8 cellular contexts compared by ENCODE assay signal in the genomic region with DNA sequence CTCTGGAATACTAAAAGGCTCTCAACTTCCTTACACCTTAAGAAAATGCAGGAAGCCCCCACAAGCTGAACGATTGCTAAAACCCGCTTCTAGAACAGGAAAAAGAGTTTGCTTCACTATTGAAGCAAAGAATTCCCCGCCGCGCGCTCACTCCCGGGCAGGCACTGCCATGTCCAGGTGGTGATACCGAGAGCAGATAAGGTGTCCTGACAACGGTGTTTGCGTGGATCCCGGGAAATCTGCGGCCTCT. TPM values are rescaled to one million over a fixed set of nuclear protein-coding genes. Genes with fewer than 3 reads are reported as not detected.
DNase-seq lines count a peak whose midpoint lies in the region; TF ChIP-seq lines count a peak whose summit lies in the region.

No MANE protein-coding gene starts in this region.

- intact Hi-C loops in MCF 10A (cut with micrococcal nuclease) = no loop called here

- H3K79me2 ChIP-seq in MM.1S (ENCODE audit: low read length) = peaks cover 73% of the 10 kb centered on the region

- H3K4me1 Mint-ChIP-seq in MCF 10A (ENCODE audit: insufficient read depth, unreplicated experiment) = no peaks in the 10 kb centered on the region

- peak overlapping the region; percentile 71 for H3K4me3 Mint-ChIP-seq in MCF 10A (ENCODE audit: unreplicated experiment)

- WGBS in liver = 4% methylated on average over 12 of the region's 12 CpGs
- under 1% methylated on average over 12 of the region's 12 CpGs for WGBS in thymus

- no peak for TF ChIP-seq RAD21 in liver (IDR thresholded peaks at IDR 0.05)

- H3K9me2 ChIP-seq in MM.1S (replicated peaks; ENCODE audit: insufficient read depth, low read length) = no peaks in the 10 kb centered on the region

- peak overlapping the region; percentile 94 for H3K4me3 ChIP-seq in MM.1S (ENCODE audit: low read length)
- peak overlapping the region in 2 of 3 donors; percentile 63 to 78 for H3K4me3 ChIP-seq in liver (ENCODE audit: low read depth in 1 of 3, low read length in 3 of 3)
- peak overlapping the region; percentile 90 for H3K4me3 ChIP-seq in thymus (ENCODE audit: low read length)

- H3K36me3 ChIP-seq in MM.1S (replicated peaks; ENCODE audit: insufficient read depth, low read length) (no peaks in the 10 kb centered on the region), liver (ENCODE audit: control insufficient read depth in 4 of 4, insufficient read depth in 3 of 4, low read depth in 1 of 4, low read length in 3 of 4) (no peaks in the 10 kb centered on the region), thymus (ENCODE audit: control insufficient read depth, insufficient read depth) (no peaks in the 10 kb centered on the region)

- BruUV-seq in MCF 10A (replicated peaks; lab: Mats Ljungman, UMichigan) = no TSS peak

- no peak overlapping the region for H3K27ac Mint-ChIP-seq in MCF 10A (ENCODE audit: low read depth, unreplicated experiment)

- CTCF ChIA-PET in MCF 10A (lab: Yijun Ruan, JAX) = interaction anchor here (1.0 kb wide), 1 partner anchor 39 kb away, joined by 3 read pairs; no protein-coding TSS in a partner anchor

- peaks cover 6% of the 10 kb centered on the region; the same call in 1 of the 2 replicates for H4K20me1 ChIP-seq in MM.1S (ENCODE audit: insufficient read depth, low read length)

- TF ChIP-seq CTCF in MM.1S (IDR thresholded peaks at IDR 0.05; ENCODE audit: low read length) (no peak), MCF 10A (IDR thresholded peaks at IDR 0.05; ENCODE audit: unreplicated experiment) (no peak), liver (IDR thresholded peaks at IDR 0.05; ENCODE audit: low read depth, low read length, missing input control) (no peak)

- DNase-seq in NCI-H2227 (lab: John Stamatoyannopoulos, UW; ENCODE audit: unreplicated experiment) (peak; percentile 15), NCI-H2227 treated with DMSO at 0.1 percent for 48 hours (lab: John Stamatoyannopoulos, UW) (no peak), MM.1S (peak; percentile 34), MCF 10A (ENCODE audit: unreplicated experiment) (no peak), dedifferentiated amniotic fluid mesenchymal stem cell (ENCODE audit: extremely low spot score) (no peak), GDM1 (lab: John Stamatoyannopoulos, UW) (no peak)

- peak overlapping the region; percentile 76 for H3K27ac ChIP-seq in MM.1S (ENCODE audit: low read length)
- peak overlapping the region; percentile 5 to 32 for H3K27ac ChIP-seq in liver (ENCODE audit: low read depth in 1 of 2, low read length in 2 of 2)
- H3K27ac ChIP-seq in thymus (ENCODE audit: low read depth) = peak overlapping the region; percentile 58

- POLR2A ChIA-PET in MCF 10A (lab: Yijun Ruan, JAX) = no interaction called here

- H3K9ac ChIP-seq in MM.1S (ENCODE audit: low read length) (peak overlapping the region; percentile 84), liver (ENCODE audit: low read depth in 1 of 2, low read length in 2 of 2) (peak overlapping the region in 1 of 2 donors; percentile 33)

- peak overlapping the region; percentile 88 for H3K4me2 ChIP-seq in MM.1S (ENCODE audit: low read depth, low read length)

- no peaks in the 10 kb centered on the region for H3K36me3 Mint-ChIP-seq in MCF 10A (ENCODE audit: insufficient read depth, unreplicated experiment)

- peaks cover 15% of the 10 kb centered on the region for H3K4me1 ChIP-seq in MM.1S (ENCODE audit: low read length)
- peaks cover 0 to 21% (median 8%) of the 10 kb centered on the region in 4 donors for H3K4me1 ChIP-seq in liver (ENCODE audit: control insufficient read depth in 4 of 4, insufficient read depth in 4 of 4, low read length in 3 of 4)
- peaks cover 13% of the 10 kb centered on the region for H3K4me1 ChIP-seq in thymus (ENCODE audit: control insufficient read depth, insufficient read depth, low read length)

- H3K9me3 ChIP-seq in MM.1S (replicated peaks; ENCODE audit: insufficient read depth, low read length) (no peaks in the 10 kb centered on the region), liver (ENCODE audit: control insufficient read depth in 4 of 4, low read length in 3 of 4) (no peaks in the 10 kb centered on the region), thymus (ENCODE audit: control insufficient read depth) (no peaks in the 10 kb centered on the region)

- peaks cover 15% of the 10 kb centered on the region for H3F3A ChIP-seq in MM.1S (ENCODE audit: insufficient read depth, low read length)

- H3K27me3 ChIP-seq in MM.1S (replicated peaks; ENCODE audit: insufficient read depth, low read length) (no peaks in the 10 kb centered on the region), liver (ENCODE audit: control insufficient read depth in 4 of 4, insufficient read depth in 4 of 4, low read length in 3 of 4) (no peaks in the 10 kb centered on the region), thymus (ENCODE audit: control insufficient read depth, insufficient read depth) (no peaks in the 10 kb centered on the region)

- peak overlapping the region; percentile 69 for H2AFZ ChIP-seq in MM.1S (ENCODE audit: low read length)

- peaks cover 30% of the 10 kb centered on the region for H3K27me3 Mint-ChIP-seq in MCF 10A (ENCODE audit: insufficient read depth, unreplicated experiment)

- no peaks in the 10 kb centered on the region for H3K9me3 Mint-ChIP-seq in MCF 10A (ENCODE audit: unreplicated experiment)

TF ChIP-seq in liver, 16 proteins besides CTCF, POLR2A, EP300 and RAD21:
- TF ChIP-seq GABPA (IDR thresholded peaks at IDR 0.05 in 1 of 2, conservative IDR thresholded peaks at IDR 0.05 in 1 of 2) (no peak), YY1 (IDR thresholded peaks at IDR 0.05) (peak; percentile 27)

RNA-seq across cellular contexts. Expression of gene RRAGD, which starts 1.1 kb away (rescaled TPM):
- total RNA-seq in MCF 10A (2022) (0.33 and 0.49 TPM in 2 replicates), liver (1 to 10 TPM; 4.7 to 6.7 TPM)
- polyA plus RNA-seq in liver (1 to 10 TPM; 4.8 to 6.3 TPM), thymus (13.0 TPM)

RNA-seq across cellular contexts. Expression of gene ANKRD6, which starts 22.0 kb away (rescaled TPM):
- 1.0 and 2.1 TPM in 2 replicates for total RNA-seq in MCF 10A (2022)
- total RNA-seq in liver = 1 to 10 TPM; 4.1 to 9.2 TPM
- 1 to 10 TPM; 2.9 to 3.5 TPM for polyA plus RNA-seq in liver
- polyA plus RNA-seq in thymus = 12.3 TPM

RNA-seq across cellular contexts. Expression of gene UBE2J1, which starts 58.4 kb away (rescaled TPM):
- 39.0 and 40.0 TPM in 2 replicates for total RNA-seq in MCF 10A (2022)
- 10 to 100 TPM; 20.0 to 26.4 TPM for total RNA-seq in liver
- 10 to 100 TPM; 14.7 to 16.1 TPM for polyA plus RNA-seq in liver
- 41.2 TPM for polyA plus RNA-seq in thymus

Comparison
In these comparisons a context has a peak if more than half of its experiments do, and no peak if none do; other contexts are left out.
1. DNase-seq: peak in NCI-H2227 (single experiment) and MM.1S (single experiment); none in NCI-H2227 treated with DMSO at 0.1 percent for 48 hours (single experiment), MCF 10A (single experiment), dedifferentiated amniotic fluid mesenchymal stem cell (single experiment) and GDM1 (single experiment).
2. H3K27ac ChIP-seq: peak in every context shown above with its lines; median percentile 76 in MM.1S; 58 in thymus; 18 in liver.
3. Peak in every context shown above with its lines, with median percentiles within 50 percentile points of each other: H3K4me3 ChIP-seq.